Comparison of ENCODE assay signal across 8 cellular contexts in genomic region chr11:18395735-18396504, GRCh38. TPM values are rescaled to one million over a fixed set of nuclear protein-coding genes. Genes with fewer than 3 reads are reported as not detected.
DNase-seq lines count a peak whose midpoint lies in the region; ATAC-seq and TF ChIP-seq lines count a peak whose summit lies in the region.

No MANE protein-coding gene starts in this region.

- intact Hi-C loops in left cardiac atrium (cut with DNase I) = loop anchor here in 1 of 2 donors (5.0 kb wide), 1 partner anchor 74 kb away; the partner anchor contains the start of genes GTF2H1 and HPS5
- intact Hi-C loops in posterior vena cava (cut with DNase I) = loop anchor here in 1 of 2 donors (10.0 kb wide), 1 partner anchor 71 kb away; the partner anchor contains the start of genes GTF2H1 and HPS5
- intact Hi-C loops in upper lobe of right lung (cut with DNase I) = no loop called here

- H3K27ac ChIP-seq in upper lobe of right lung = peak overlapping the region; percentile 90

- ATAC-seq in HG02870 (IDR thresholded peaks at IDR 0.05; ENCODE audit: unreplicated experiment) (peak; percentile 61), left cardiac atrium (peak; percentile 89 to 93), upper lobe of right lung (peak; percentile 90)

- in situ Hi-C loops in GM13976 (cut with MboI; ENCODE audit: low sequenced_read_pairs, unreplicated experiment) = no loop called here

- no peaks in the 10 kb centered on the region for H3K9me3 ChIP-seq in upper lobe of right lung

- peaks cover 45% of the 10 kb centered on the region for H3K36me3 ChIP-seq in upper lobe of right lung

- no peak for TF ChIP-seq CTCF in GM13976 (IDR thresholded peaks at IDR 0.05; ENCODE audit: borderline replicate concordance, control extremely low read depth, extremely low read depth, insufficient read depth, missing control alignments)
- no peak for TF ChIP-seq CTCF in upper lobe of right lung (IDR thresholded peaks at IDR 0.05)

- peaks cover 14% of the 10 kb centered on the region for H3K4me1 ChIP-seq in upper lobe of right lung

- DNase-seq in GM13976 (ENCODE audit: low spot score) (peak; percentile 96), NCI-H146 treated with DMSO at 0.1 percent for 48 hours (lab: John Stamatoyannopoulos, UW; ENCODE audit: unreplicated experiment) (peak; percentile 95), T-helper 1 cell (peak; percentile 88 to 99 (median 91)), amniotic stem cell (lab: John Stamatoyannopoulos, UW) (peak; percentile 92), left cardiac atrium (peak; percentile 98), posterior vena cava (ENCODE audit: low spot score) (peak; percentile 99), upper lobe of right lung (peak; percentile 99)

- no peaks in the 10 kb centered on the region for H3K27me3 ChIP-seq in upper lobe of right lung

- peak overlapping the region; percentile 88 for H3K4me3 ChIP-seq in upper lobe of right lung

RNA-seq across cellular contexts. Expression of gene LDHA, which starts 1.6 kb away (rescaled TPM):
- 100 to 1,000 TPM; 297 to 586 TPM for total RNA-seq in left cardiac atrium
- 100 to 1,000 TPM; 623 to 777 TPM for total RNA-seq in posterior vena cava
- total RNA-seq in upper lobe of right lung = 231 TPM

RNA-seq across cellular contexts. Expression of gene LDHC, which starts 16.2 kb away (rescaled TPM):
- total RNA-seq in left cardiac atrium = not detected
- total RNA-seq in posterior vena cava = not detected
- not detected for total RNA-seq in upper lobe of right lung

RNA-seq across cellular contexts. Expression of gene LDHAL6A, which starts 59.7 kb away (rescaled TPM):
- total RNA-seq in left cardiac atrium (not detected), posterior vena cava (not detected), upper lobe of right lung (not detected)

Comparison
In these comparisons a context has a peak if more than half of its experiments do, and no peak if none do; other contexts are left out.
1. Peak in every context shown above with its lines: DNase-seq, ATAC-seq, H3K4me3 ChIP-seq and H3K27ac ChIP-seq.